Comparison of ENCODE assay signal across 35 cellular contexts in genomic region chr12:117421987-117422386, GRCh38.
"Had no signal": no experiment of that assay in that cellular context is flagged by ENCODE, and none has a peak within 500 bp of the region (broad histone marks: within the 10 kb centered on the region; RNA-seq: fewer than 3 reads in every experiment).

No MANE protein-coding gene starts in this region.

- H3K27me3 ChIP-seq: adrenal gland, body of pancreas, brain microvascular endothelial cell, breast epithelium had no signal

- ATAC-seq: activated CD8-positive, alpha-beta T cell treated with anti-CD3 and anti-CD28 coated beads for 36 hours; activated naive CD4-positive, alpha-beta T cell treated with anti-CD3 and anti-CD28 coated beads, Interleukin-2, amount 50 U/mL, for 72 hours; activated T-cell treated with anti-CD3 and anti-CD28 coated beads, Interleukin-2, amount 50 U/mL, for 4 hours; activated T-cell treated with anti-CD3 and anti-CD28 coated beads, Interleukin-2, amount 50 U/mL, for 72 hours; activated T-helper 17 cell treated with anti-CD3 and anti-CD28 coated beads, Interleukin-2, amount 50 U/mL, for 72 hours; body of pancreas had no signal

- FAIRE-seq: astrocyte, TTC549 had no signal

- H3K4me3 ChIP-seq: adrenal gland, body of pancreas, breast epithelium, cardiac muscle cell had no signal

- DNase-seq: activated B cell treated with CpG ODN at 0.5 μM for 24 hours; activated CD4-positive, alpha-beta memory T cell treated with anti-CD3 and anti-CD28 coated beads for 36 hours; activated CD4-positive, alpha-beta T cell treated with anti-CD3 and anti-CD28 coated beads for 4 hours; activated CD4-positive, alpha-beta T cell treated with anti-CD3 and anti-CD28 coated beads, Interleukin-2, amount 10 ng/mL, durations not matched to agents 24 days and 14 days; activated CD4-positive, alpha-beta T cell treated with anti-CD3 and anti-CD28 coated beads, Interleukin-2, amount 50 U/mL, for 1 hour; activated CD4-positive, alpha-beta T cell treated with anti-CD3 and anti-CD28 coated beads, Interleukin-2, amount 50 U/mL, for 4 hours; activated CD4-positive, CD25-positive, alpha-beta regulatory T cell treated with anti-CD3 and anti-CD28 coated beads, Interleukin-2, amount 50 U/mL, for 72 hours; activated CD8-positive, alpha-beta memory T cell treated with anti-CD3 and anti-CD28 coated beads, Interleukin-2, amount 50 U/mL, for 4 hours; activated CD8-positive, alpha-beta T cell treated with anti-CD3 and anti-CD28 coated beads for 36 hours; activated effector memory CD4-positive, alpha-beta T cell treated with anti-CD3 and anti-CD28 coated beads, Interleukin-2, amount 50 U/mL, for 16 hours; activated gamma-delta T cell treated with Interleukin-2 at 50 U/mL for 16 hours; activated naive CD4-positive, alpha-beta T cell; activated naive CD4-positive, alpha-beta T cell treated with anti-CD3 and anti-CD28 coated beads for 36 hours; activated naive CD4-positive, alpha-beta T cell treated with anti-CD3 and anti-CD28 coated beads, Interleukin-2, amount 50 U/mL, for 16 hours; activated naive CD8-positive, alpha-beta T cell treated with anti-CD3 and anti-CD28 coated beads for 36 hours; activated T-cell treated with anti-CD3 and anti-CD28 coated beads for 4 hours; activated T-cell treated with anti-CD3 and anti-CD28 coated beads, Interleukin-2, amount 50 U/mL, for 1 hour; activated T-cell treated with anti-CD3 and anti-CD28 coated beads, Interleukin-2, amount 50 U/mL, for 4 hours; activated T-cell treated with anti-CD3 and anti-CD28 coated beads, Interleukin-2, amount 50 U/mL, for 72 hours; adrenal gland; amniotic stem cell; aorta; body of pancreas; brain microvascular endothelial cell; caudate nucleus; cerebellar nuclear complex; T-helper 1 cell; T-helper 2 cell; T-helper 9 cell had no signal

- H3K36me3 ChIP-seq: adrenal gland, brain microvascular endothelial cell, breast epithelium, cardiac muscle cell had no signal
